In the genomic region with DNA sequence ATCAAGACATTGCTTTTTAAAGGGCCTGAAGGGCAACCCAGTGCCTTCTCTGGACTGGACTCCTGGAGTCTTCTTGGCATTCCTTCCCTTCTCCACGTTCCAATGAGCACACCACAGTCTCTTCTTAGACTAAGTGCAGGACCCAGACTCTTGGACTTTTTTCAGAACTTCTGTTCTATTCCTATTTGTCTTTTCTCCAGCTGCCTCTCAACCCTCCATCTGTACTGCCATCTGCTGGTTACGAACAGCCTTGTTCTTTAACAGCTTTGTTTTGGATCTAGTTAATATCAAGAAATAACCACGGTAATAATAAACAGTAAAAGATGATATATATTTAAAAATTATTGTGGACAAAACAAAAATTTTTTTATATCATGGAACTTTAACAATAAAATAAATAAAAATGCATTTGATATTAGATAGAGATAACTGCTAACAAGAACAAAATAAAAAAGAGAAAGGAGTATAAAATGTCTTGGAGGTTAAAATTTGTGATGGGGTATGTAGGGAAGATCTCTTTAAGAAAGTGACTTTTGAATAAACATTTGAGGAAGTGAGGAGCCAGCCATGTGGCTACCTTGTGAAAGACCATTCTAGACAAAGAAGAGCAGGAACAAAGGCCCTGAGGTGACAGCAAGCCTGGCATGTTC, we compare ENCODE assay signal across 8 cellular contexts.
DNase-seq lines count a peak whose midpoint lies in the region; ATAC-seq and TF ChIP-seq lines count a peak whose summit lies in the region.

No MANE protein-coding gene starts in this region.

- CTCF ChIA-PET in AG04449 (lab: Yijun Ruan, JAX), result interaction anchor here (0.5 to 2.2 kb wide), 12 partner anchors 9 to 1084 kb away, joined by 3 to 38 read pairs (median 4); no protein-coding TSS in a partner anchor

- peak; percentile 59 for TF ChIP-seq CTCF in AG04449 (IDR thresholded peaks at IDR 0.05; ENCODE audit: insufficient read depth, low read length, missing control alignments)
- TF ChIP-seq CTCF in choroid plexus epithelial cell (conservative IDR thresholded peaks at IDR 0.05; ENCODE audit: low read depth, low read length), result peak; percentile 79

- POLR2A ChIA-PET in AG04449 (lab: Yijun Ruan, JAX), result no interaction called here

- DNase-seq in AG04449 (ENCODE audit: low read depth, low spot score), result no peak
- peak; percentile 70 for DNase-seq in NCI-H82 (lab: John Stamatoyannopoulos, UW)
- DNase-seq in choroid plexus epithelial cell (ENCODE audit: low read depth), result peak; percentile 79
- DNase-seq in lung microvascular endothelial cell (ENCODE audit: low read depth in 2 of 2), result peak; percentile 51 to 54

- H3K4me3 ChIP-seq in AG04449 (ENCODE audit: low read depth, low read length) (no peak overlapping the region), choroid plexus epithelial cell (ENCODE audit: low read depth, low read length) (no peak overlapping the region)

- ATAC-seq in GM18868 (IDR thresholded peaks at IDR 0.05; ENCODE audit: unreplicated experiment) (peak; percentile 67), GM21447 (IDR thresholded peaks at IDR 0.05; ENCODE audit: unreplicated experiment) (no peak), GM19328 (IDR thresholded peaks at IDR 0.05; ENCODE audit: unreplicated experiment) (no peak), HG02973 (IDR thresholded peaks at IDR 0.05; ENCODE audit: unreplicated experiment) (no peak)
